Comparison of ENCODE assay signal across 26 cellular contexts in the genomic region with DNA sequence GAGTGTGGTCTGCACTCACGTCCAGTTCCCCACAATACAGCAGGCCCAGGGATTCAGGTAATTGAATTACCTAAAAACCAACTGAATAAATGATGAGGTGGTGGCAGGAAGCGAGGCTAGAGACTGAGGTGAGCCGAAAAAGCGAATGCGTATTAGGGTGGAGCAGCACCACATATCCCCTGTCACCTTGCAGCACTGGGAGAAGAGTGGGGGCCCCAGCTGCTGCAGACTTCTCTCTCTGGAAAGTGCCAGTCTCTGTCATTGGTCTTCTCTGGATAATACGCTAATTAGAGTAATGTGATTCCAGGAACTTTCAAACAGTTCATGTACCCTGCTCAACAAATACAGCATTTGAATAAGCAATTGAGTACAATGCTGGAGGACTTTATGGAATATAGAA.
"Had no signal": no experiment of that assay in that cellular context is flagged by ENCODE, and none has a peak within 500 bp of the region (broad histone marks: within the 10 kb centered on the region; RNA-seq: fewer than 3 reads in every experiment).

No MANE protein-coding gene starts in this region.

- H3K4me1 Mint-ChIP-seq: naive thymus-derived CD8-positive, alpha-beta T cell; stimulated activated naive B cell treated with anti-CD40 and anti-IgM and Interleukin-4, amounts not matched to agents 10 μg/mL and 1 μg/mL and 100 μg/mL, for 72 hours had no signal

- H3K4me3 ChIP-seq: dorsolateral prefrontal cortex, gastrocnemius medialis, hepatocyte, left ventricle myocardium inferior, lower lobe of right lung, pancreas, right lobe of liver, thoracic aorta, tibial nerve, upper lobe of left lung had no signal

- H3K9me3 ChIP-seq: gastrocnemius medialis, left ventricle myocardium inferior, lower lobe of right lung, neutrophil, pancreas, right lobe of liver, thoracic aorta, tibial nerve, upper lobe of left lung had no signal

- FAIRE-seq: colon, pancreas, small intestine, urothelium cell line had no signal

- H3K9me3 Mint-ChIP-seq: naive thymus-derived CD8-positive, alpha-beta T cell; neural crest cell; stimulated activated naive B cell treated with anti-CD40 and anti-IgM and Interleukin-4, amounts not matched to agents 10 μg/mL and 1 μg/mL and 100 μg/mL, for 72 hours; stimulated activated naive CD8-positive, alpha-beta T cell treated with anti-CD3 and anti-CD28 coated beads, Interleukin-15, Interleukin-2, amounts not matched to agents 100 ng/mL and 50 ng/mL, for 24 hours had no signal

- H3K36me3 ChIP-seq: left ventricle myocardium inferior, pancreas, right lobe of liver, thoracic aorta, upper lobe of left lung had no signal

- H3K4me3 Mint-ChIP-seq: naive thymus-derived CD8-positive, alpha-beta T cell; neural crest cell; stimulated activated naive B cell treated with anti-CD40 and anti-IgM and Interleukin-4, amounts not matched to agents 10 μg/mL and 1 μg/mL and 100 μg/mL, for 72 hours; stimulated activated naive CD8-positive, alpha-beta T cell treated with anti-CD3 and anti-CD28 coated beads, Interleukin-15, Interleukin-2, amounts not matched to agents 100 ng/mL and 50 ng/mL, for 24 hours had no signal

- ATAC-seq: esophagus mucosa; gastrocnemius medialis; left cardiac atrium; lower lobe of right lung; naive thymus-derived CD8-positive, alpha-beta T cell; pancreas; right lobe of liver; stimulated activated naive B cell treated with anti-CD40 and anti-IgM and Interleukin-4, amounts not matched to agents 10 μg/mL and 1 μg/mL and 100 μg/mL, for 72 hours had no signal

- H2AFZ ChIP-seq: hepatocyte had no signal

- H3K27me3 Mint-ChIP-seq: naive thymus-derived CD8-positive, alpha-beta T cell; stimulated activated naive B cell treated with anti-CD40 and anti-IgM and Interleukin-4, amounts not matched to agents 10 μg/mL and 1 μg/mL and 100 μg/mL, for 72 hours; stimulated activated naive CD8-positive, alpha-beta T cell treated with anti-CD3 and anti-CD28 coated beads, Interleukin-15, Interleukin-2, amounts not matched to agents 100 ng/mL and 50 ng/mL, for 24 hours had no signal

- H3K27ac Mint-ChIP-seq: naive thymus-derived CD8-positive, alpha-beta T cell; stimulated activated naive B cell treated with anti-CD40 and anti-IgM and Interleukin-4, amounts not matched to agents 10 μg/mL and 1 μg/mL and 100 μg/mL, for 72 hours; stimulated activated naive CD8-positive, alpha-beta T cell treated with anti-CD3 and anti-CD28 coated beads, Interleukin-15, Interleukin-2, amounts not matched to agents 100 ng/mL and 50 ng/mL, for 24 hours had no signal

- DNase-seq: dorsolateral prefrontal cortex; effector CD4-positive, alpha-beta T cell; foreskin fibroblast; gastrocnemius medialis; head of caudate nucleus; left cardiac atrium; left ventricle myocardium inferior; lower lobe of right lung; naive thymus-derived CD8-positive, alpha-beta T cell; pancreas; right lobe of liver; small intestine; stimulated activated CD4-positive, alpha-beta T cell treated with anti-CD3 and anti-CD28 coated beads, Interleukin-15, amount 100 ng/mL, for 24 hours; stimulated activated CD4-positive, alpha-beta T cell treated with anti-CD3 and anti-CD28 coated beads, Interleukin-2, amount 100 ng/mL, for 48 hours; stimulated activated naive B cell treated with anti-CD40 and anti-IgM and Interleukin-4, amounts not matched to agents 10 μg/mL and 1 μg/mL and 100 μg/mL, for 72 hours; upper lobe of left lung had no signal

- H3K4me2 ChIP-seq: hepatocyte had no signal

- H3K4me1 ChIP-seq: gastrocnemius medialis, lower lobe of right lung, tibial nerve, upper lobe of left lung had no signal

- H3K79me2 ChIP-seq: hepatocyte had no signal

- H3K27ac ChIP-seq: dorsolateral prefrontal cortex, epithelial cell of prostate, gastrocnemius medialis, hepatocyte, left ventricle myocardium inferior, lower lobe of right lung, neutrophil, pancreas, right lobe of liver, thoracic aorta, tibial nerve, upper lobe of left lung had no signal

- H3K27me3 ChIP-seq: dorsolateral prefrontal cortex, gastrocnemius medialis, hepatocyte, neutrophil, pancreas, right lobe of liver, tibial nerve, upper lobe of left lung had no signal
